ENCODE assay signal across 1 cellular context in genomic region chr2:11391941-11392266, GRCh38.
TF ChIP-seq lines count a peak whose summit lies in the region.

No MANE protein-coding gene starts in this region.

TF ChIP-seq in IMR-90, 13 proteins besides CTCF, POLR2A, EP300 and RAD21:
- no peak for TF ChIP-seq MAFK (IDR thresholded peaks at IDR 0.05; ENCODE audit: low read depth, low read length)
- no peak for TF ChIP-seq SMC3 (IDR thresholded peaks at IDR 0.05; ENCODE audit: low read depth, low read length)
- TF ChIP-seq CEBPB (IDR thresholded peaks at IDR 0.05; ENCODE audit: low read depth, low read length), result no peak
- no peak for TF ChIP-seq NFE2L2 (IDR thresholded peaks at IDR 0.05; ENCODE audit: low read depth, low read length)
- no peak for TF ChIP-seq MAZ (IDR thresholded peaks at IDR 0.05; ENCODE audit: borderline replicate concordance, low read depth, low read length)
- no peak for TF ChIP-seq BHLHE40 (IDR thresholded peaks at IDR 0.05; ENCODE audit: low read depth, low read length)
- TF ChIP-seq RCOR1 (IDR thresholded peaks at IDR 0.05; ENCODE audit: insufficient replicate concordance, low read length), result no peak
- TF ChIP-seq ELK1 (IDR thresholded peaks at IDR 0.05; ENCODE audit: borderline replicate concordance, low read depth, low read length), result no peak
- no peak for TF ChIP-seq FOS (IDR thresholded peaks at IDR 0.05; ENCODE audit: low read depth, low read length)
- TF ChIP-seq MXI1 (IDR thresholded peaks at IDR 0.05; ENCODE audit: borderline replicate concordance, low read depth, low read length), result no peak
- TF ChIP-seq CHD1 (IDR thresholded peaks at IDR 0.05; ENCODE audit: low read depth, low read length), result no peak
- no peak for TF ChIP-seq USF2 (IDR thresholded peaks at IDR 0.05; ENCODE audit: low read depth, low read length)
- no peak for TF ChIP-seq RFX5 (IDR thresholded peaks at IDR 0.05; ENCODE audit: low read depth, low read length)
TF ChIP-seq in IMR-90: peak in this region for 0.
